ENCODE assay signal across 7 cellular contexts in the genomic region with DNA sequence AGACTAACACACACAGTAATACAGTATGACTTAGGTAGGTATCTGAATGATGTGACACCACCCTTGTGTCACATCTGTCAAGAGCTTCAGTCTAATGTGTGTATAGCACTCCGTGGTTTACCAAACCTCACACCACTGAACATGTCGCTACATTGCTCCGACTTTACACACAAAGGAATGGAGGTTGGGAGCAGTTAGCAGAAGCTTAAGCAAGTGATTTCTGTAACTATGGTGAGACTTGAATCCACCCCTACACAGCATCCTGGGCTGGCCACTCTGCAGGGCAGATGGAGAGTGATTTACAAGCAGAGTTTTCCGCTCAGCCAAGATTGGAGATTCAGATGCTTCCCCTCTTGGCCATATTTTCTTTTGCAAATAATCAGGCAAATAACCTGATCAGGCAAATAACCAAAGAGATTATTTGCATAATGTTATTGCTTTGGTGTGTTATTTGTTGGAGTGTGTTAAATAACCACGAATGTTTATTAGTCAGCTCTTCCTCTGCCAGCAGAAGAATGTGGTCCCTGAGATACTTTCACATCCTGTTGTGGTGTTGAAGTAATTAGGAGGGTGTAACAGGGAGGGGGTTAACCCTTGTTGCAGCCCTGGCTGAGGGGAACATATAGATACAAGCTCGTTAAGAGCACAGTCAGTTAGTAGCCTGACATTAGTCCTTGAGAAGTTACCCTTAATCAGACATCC.
A peak's percentile ranks its signal among the peaks of the same experiment; 100 is the strongest.
DNase-seq lines count a peak whose midpoint lies in the region; ATAC-seq, FAIRE-seq and TF ChIP-seq lines count a peak whose summit lies in the region.

No MANE protein-coding gene starts in this region.

- no peak for TF ChIP-seq POLR2A in GM12878 (IDR thresholded peaks at IDR 0.05; ENCODE audit: low read depth, low read length)

- H2AFZ ChIP-seq in GM12878 (ENCODE audit: control insufficient read depth, low read depth, low read length), result no peak overlapping the region; the same call in 1 of the 2 replicates

- H3K27ac ChIP-seq in GM12878 (ENCODE audit: control insufficient read depth, insufficient read depth), result no peak overlapping the region

- FAIRE-seq in GM12878 (lab: Jason Lieb, UNC), result peak; percentile 78

- H4K20me1 ChIP-seq in GM12878 (ENCODE audit: control insufficient read depth, insufficient read depth), result no peaks in the 10 kb centered on the region

- 2% methylated on average over 6 of the region's 6 CpGs for WGBS in GM12878 (ENCODE audit: insufficient coverage, insufficient replicate concordance, low lambda C conversion rate, missing lambda C conversion rate)

- no peaks in the 10 kb centered on the region for H3K36me3 ChIP-seq in GM12878 (ENCODE audit: control insufficient read depth in 2 of 2, insufficient read depth in 2 of 2, low read length in 1 of 2)

- H3K4me3 ChIP-seq in Jurkat, Clone E6-1 (ENCODE audit: low read length), result no peak overlapping the region
- H3K4me3 ChIP-seq in GM12878, result no peak overlapping the region

- TF ChIP-seq RAD21 in GM12878 (IDR thresholded peaks at IDR 0.05; ENCODE audit: insufficient read depth, low read depth, low read length), result no peak

- ATAC-seq in GM18517 (IDR thresholded peaks at IDR 0.05; ENCODE audit: unreplicated experiment), result peak; percentile 98
- ATAC-seq in GM21529 (IDR thresholded peaks at IDR 0.05; ENCODE audit: unreplicated experiment), result peak; percentile 98
- ATAC-seq in GM12878, result peak; percentile 99

- no peaks in the 10 kb centered on the region for H3K79me2 ChIP-seq in GM12878 (ENCODE audit: control insufficient read depth, insufficient read depth, low read length)

- peak in 1 of 2 experiments; percentile 78; a peak in 2 of 4 replicates for TF ChIP-seq EP300 in GM12878 (IDR thresholded peaks at IDR 0.05; ENCODE audit: borderline replicate concordance in 1 of 2, control insufficient read depth in 1 of 2, low read depth in 2 of 2, low read length in 2 of 2)

- H3K9ac ChIP-seq in GM12878 (ENCODE audit: control insufficient read depth, insufficient read depth, low read length), result no peak overlapping the region

- 0 out of 4 replicates have a peak, but pooled peaks cover 0 to 2% of the 10 kb centered on the region in 2 experiments for H3K27me3 ChIP-seq in GM12878 (replicated peaks in 1 of 2; ENCODE audit: control insufficient read depth in 2 of 2, insufficient read depth in 2 of 2, low read length in 1 of 2)

- BruUV-seq in GM12878 (replicated peaks; lab: Mats Ljungman, UMichigan), result no TSS peak

- POLR2A ChIA-PET in GM12878 (lab: Charles Lee), result no interaction called here

- DNase-seq in Jurkat, Clone E6-1 (ENCODE audit: low read depth, low spot score), result peak; percentile 60
- DNase-seq in GM12878 (ENCODE audit: low read depth, low spot score) (peak; percentile 51), NCI-H2171 treated with DMSO at 0.1 percent for 48 hours (lab: John Stamatoyannopoulos, UW) (no peak), C1 segment of cervical spinal cord (lab: John Stamatoyannopoulos, UW) (no peak), NCI-H446 (lab: John Stamatoyannopoulos, UW) (no peak)

- intact Hi-C loops in GM12878 (cut with micrococcal nuclease; ENCODE audit: unreplicated experiment), result no loop called here

- H3K9me3 ChIP-seq in GM12878 (replicated peaks; ENCODE audit: control insufficient read depth, insufficient read depth, low read length), result peaks cover 7% of the 10 kb centered on the region; the same call in 2 of the 3 replicates

- RAD21 ChIA-PET in GM12878 (lab: Charles Lee; ENCODE audit: unreplicated experiment), result interaction anchor here (1.3 kb wide), 1 partner anchor 235 kb away, joined by 3 read pairs; no protein-coding TSS in a partner anchor

- CTCF ChIA-PET in GM12878 (lab: Yijun Ruan, JAX), result interaction anchor here (0.6 to 1.2 kb wide), 3 partner anchors 28 to 59 kb away, joined by 3 to 4 read pairs (median 4); no protein-coding TSS in a partner anchor

- TF ChIP-seq CTCF in GM12878 (IDR thresholded peaks at IDR 0.05 in 2 of 3, conservative IDR thresholded peaks at IDR 0.05 in 1 of 3; ENCODE audit: control insufficient read depth in 2 of 3, extremely low read depth in 1 of 3, insufficient read depth in 1 of 3, low read depth in 3 of 3, low read length in 3 of 3), result no peak

- H3K4me2 ChIP-seq in GM12878 (ENCODE audit: control insufficient read depth, insufficient read depth), result peak overlapping the region; percentile 54

- peaks cover 6% of the 10 kb centered on the region for H3K4me1 ChIP-seq in GM12878 (ENCODE audit: control insufficient read depth, insufficient read depth, low read length)

- SMC1A ChIA-PET in GM12878 (lab: Charles Lee; ENCODE audit: uncharacterized antibody, unreplicated experiment), result interaction anchor here (0.9 to 1.4 kb wide), 2 partner anchors 35 to 36 kb away, joined by 3 to 4 read pairs; no protein-coding TSS in a partner anchor

- in situ Hi-C loops in GM12878 (cut with MboI), result no loop called here

TF ChIP-seq in GM12878, 131 proteins besides CTCF, POLR2A, EP300 and RAD21 (continues in another document):
- TF ChIP-seq, protein P1, sequence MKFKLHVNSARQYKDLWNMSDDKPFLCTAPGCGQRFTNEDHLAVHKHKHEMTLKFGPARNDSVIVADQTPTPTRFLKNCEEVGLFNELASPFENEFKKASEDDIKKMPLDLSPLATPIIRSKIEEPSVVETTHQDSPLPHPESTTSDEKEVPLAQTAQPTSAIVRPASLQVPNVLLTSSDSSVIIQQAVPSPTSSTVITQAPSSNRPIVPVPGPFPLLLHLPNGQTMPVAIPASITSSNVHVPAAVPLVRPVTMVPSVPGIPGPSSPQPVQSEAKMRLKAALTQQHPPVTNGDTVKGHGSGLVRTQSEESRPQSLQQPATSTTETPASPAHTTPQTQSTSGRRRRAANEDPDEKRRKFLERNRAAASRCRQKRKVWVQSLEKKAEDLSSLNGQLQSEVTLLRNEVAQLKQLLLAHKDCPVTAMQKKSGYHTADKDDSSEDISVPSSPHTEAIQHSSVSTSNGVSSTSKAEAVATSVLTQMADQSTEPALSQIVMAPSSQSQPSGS (IDR thresholded peaks at IDR 0.05; ENCODE audit: low read length), result peak; percentile 75
- TF ChIP-seq TBL1XR1 (IDR thresholded peaks at IDR 0.05; ENCODE audit: low read depth, low read length), result peak; percentile 28; the same call in 1 of the 2 replicates
- no peak for TF ChIP-seq KDM1A (IDR thresholded peaks at IDR 0.05; ENCODE audit: borderline replicate concordance)
- no peak for TF ChIP-seq SREBF2 (IDR thresholded peaks at IDR 0.05; ENCODE audit: low read length)
- TF ChIP-seq ETV6 (conservative IDR thresholded peaks at IDR 0.05 in 1 of 2, IDR thresholded peaks at IDR 0.05 in 1 of 2; ENCODE audit: borderline replicate concordance in 1 of 2, low read depth in 1 of 2), result peak in 1 of 2 experiments; percentile 92; a peak in 2 of 4 replicates
- TF ChIP-seq, protein P2, sequence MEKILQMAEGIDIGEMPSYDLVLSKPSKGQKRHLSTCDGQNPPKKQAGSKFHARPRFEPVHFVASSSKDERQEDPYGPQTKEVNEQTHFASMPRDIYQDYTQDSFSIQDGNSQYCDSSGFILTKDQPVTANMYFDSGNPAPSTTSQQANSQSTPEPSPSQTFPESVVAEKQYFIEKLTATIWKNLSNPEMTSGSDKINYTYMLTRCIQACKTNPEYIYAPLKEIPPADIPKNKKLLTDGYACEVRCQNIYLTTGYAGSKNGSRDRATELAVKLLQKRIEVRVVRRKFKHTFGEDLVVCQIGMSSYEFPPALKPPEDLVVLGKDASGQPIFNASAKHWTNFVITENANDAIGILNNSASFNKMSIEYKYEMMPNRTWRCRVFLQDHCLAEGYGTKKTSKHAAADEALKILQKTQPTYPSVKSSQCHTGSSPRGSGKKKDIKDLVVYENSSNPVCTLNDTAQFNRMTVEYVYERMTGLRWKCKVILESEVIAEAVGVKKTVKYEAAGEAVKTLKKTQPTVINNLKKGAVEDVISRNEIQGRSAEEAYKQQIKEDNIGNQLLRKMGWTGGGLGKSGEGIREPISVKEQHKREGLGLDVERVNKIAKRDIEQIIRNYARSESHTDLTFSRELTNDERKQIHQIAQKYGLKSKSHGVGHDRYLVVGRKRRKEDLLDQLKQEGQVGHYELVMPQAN (conservative IDR thresholded peaks at IDR 0.05), result no peak
- TF ChIP-seq ZNF622 (IDR thresholded peaks at IDR 0.05), result no peak
- peak; percentile 96 for TF ChIP-seq RUNX3 (IDR thresholded peaks at IDR 0.05; ENCODE audit: low read length)
- peak; percentile 18 to 50; a peak in 1 of 4 replicates for TF ChIP-seq BHLHE40 (IDR thresholded peaks at IDR 0.05; ENCODE audit: borderline replicate concordance in 1 of 2, low read depth in 2 of 2, low read length in 1 of 2)
- TF ChIP-seq MEF2B (IDR thresholded peaks at IDR 0.05; ENCODE audit: partially characterized antibody, poor library complexity, severe bottlenecking), result peak; percentile 40
- TF ChIP-seq MTA2 (IDR thresholded peaks at IDR 0.05; ENCODE audit: low read depth), result peak; percentile 97
- TF ChIP-seq NR2C1 (IDR thresholded peaks at IDR 0.05), result no peak
- no peak for TF ChIP-seq NBN (IDR thresholded peaks at IDR 0.05)
- no peak for TF ChIP-seq PAX5 (IDR thresholded peaks at IDR 0.05; ENCODE audit: borderline replicate concordance, low read depth, low read length)
- no peak for TF ChIP-seq RBBP5 (conservative IDR thresholded peaks at IDR 0.05)
- no peak for TF ChIP-seq SRF (IDR thresholded peaks at IDR 0.05; ENCODE audit: low read depth in 2 of 2, low read length in 2 of 2)
- no peak for TF ChIP-seq SREBF1 (IDR thresholded peaks at IDR 0.05; ENCODE audit: low read length)
- no peak; the same call in 1 of the 2 replicates for TF ChIP-seq FOXM1 (IDR thresholded peaks at IDR 0.05; ENCODE audit: low read depth, low read length)
- TF ChIP-seq MYB (IDR thresholded peaks at IDR 0.05; ENCODE audit: borderline replicate concordance, low read depth, low read length), result no peak
- peak; percentile 75 for TF ChIP-seq IRF4 (IDR thresholded peaks at IDR 0.05; ENCODE audit: low read depth, low read length)
- peak; percentile 79; the same call in 1 of the 3 replicates for TF ChIP-seq POU2F2 (IDR thresholded peaks at IDR 0.05; ENCODE audit: borderline replicate concordance, low read depth, low read length)
- peak; percentile 66 for TF ChIP-seq BMI1 (IDR thresholded peaks at IDR 0.05; ENCODE audit: borderline replicate concordance)
- no peak for TF ChIP-seq POLR2AphosphoS5 (IDR thresholded peaks at IDR 0.05; ENCODE audit: low read length)

Comparison
In these comparisons a context has a peak if more than half of its experiments do, and no peak if none do; other contexts are left out.
1. DNase-seq: peak in Jurkat, Clone E6-1 (single experiment) and GM12878 (single experiment); none in NCI-H2171 treated with DMSO at 0.1 percent for 48 hours (single experiment), C1 segment of cervical spinal cord (0 of 14) and NCI-H446 (0 of 2).
2. Peak in every context shown above with its lines, with median percentiles within 50 percentile points of each other: ATAC-seq.